12 cellular contexts compared by ENCODE assay signal in genomic region chr6:47321582-47321981, GRCh38. TPM values are rescaled to one million over a fixed set of nuclear protein-coding genes. Genes with fewer than 3 reads are reported as not detected.
"Had no signal": no experiment of that assay in that cellular context is flagged by ENCODE, and none has a peak within 500 bp of the region (broad histone marks: within the 10 kb centered on the region; RNA-seq: fewer than 3 reads in every experiment).

No MANE protein-coding gene starts in this region.

- H3K4me1 ChIP-seq: colonic mucosa, foreskin keratinocyte, thyroid gland had no signal

- H3K4me3 ChIP-seq: colonic mucosa, thyroid gland had no signal

- H3K27ac ChIP-seq: colonic mucosa, foreskin keratinocyte, neutrophil, thyroid gland had no signal

- H3K27me3 ChIP-seq: colonic mucosa, neutrophil, thyroid gland had no signal

- ATAC-seq: activated T-cell treated with anti-CD3 and anti-CD28 coated beads, Interleukin-2, amount 50 U/mL, for 72 hours; foreskin keratinocyte; left cardiac atrium; naive thymus-derived CD4-positive, alpha-beta T cell had no signal

- H3K27ac Mint-ChIP-seq: activated T-cell treated with anti-CD3 and anti-CD28 coated beads, Interleukin-2, amount 50 U/mL, for 72 hours had no signal

- H3K9me3 Mint-ChIP-seq: activated T-cell treated with anti-CD3 and anti-CD28 coated beads, Interleukin-2, amount 50 U/mL, for 72 hours had no signal

- FAIRE-seq: small intestine, urothelium cell line had no signal

- H3K36me3 ChIP-seq: colonic mucosa, neutrophil, thyroid gland had no signal

- H3K9me3 ChIP-seq: colonic mucosa, neutrophil, thyroid gland had no signal

- DNase-seq: activated CD8-positive, alpha-beta memory T cell treated with anti-CD3 and anti-CD28 coated beads, Interleukin-2, amount 50 U/mL, for 4 hours; activated T-cell treated with anti-CD3 and anti-CD28 coated beads, Interleukin-2, amount 50 U/mL, for 72 hours; colonic mucosa; foreskin keratinocyte; left cardiac atrium; mammary epithelial cell; naive thymus-derived CD4-positive, alpha-beta T cell; posterior cingulate gyrus; small intestine; thyroid gland had no signal

- H3K4me3 Mint-ChIP-seq: activated T-cell treated with anti-CD3 and anti-CD28 coated beads, Interleukin-2, amount 50 U/mL, for 72 hours had no signal

RNA-seq across cellular contexts. Expression of gene TNFRSF21, which starts 11.9 kb away (rescaled TPM):
- polyA plus RNA-seq: naive thymus-derived CD4-positive, alpha-beta T cell had no signal
